In the genomic region with DNA sequence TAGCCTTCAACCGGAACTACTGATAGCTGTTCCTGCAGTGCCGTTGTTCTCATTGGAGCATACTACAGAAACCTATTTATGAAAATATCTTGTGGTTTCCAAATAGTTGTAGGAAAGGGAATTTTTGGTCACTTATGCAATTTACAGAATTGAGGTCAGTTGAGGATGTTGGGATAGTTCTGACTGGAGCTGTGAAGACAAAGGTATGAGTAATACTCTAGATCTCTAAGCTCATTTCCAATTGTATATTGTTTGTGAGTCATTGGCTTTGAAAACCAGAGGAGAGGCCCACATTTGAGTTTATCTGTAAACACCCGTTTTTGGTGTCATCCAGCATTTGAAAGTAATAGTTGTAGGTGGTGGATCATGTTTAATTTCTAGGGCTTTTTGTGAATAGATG, we compare ENCODE assay signal across 15 cellular contexts.
A peak's percentile ranks its signal among the peaks of the same experiment; 100 is the strongest.
DNase-seq lines count a peak whose midpoint lies in the region; ATAC-seq and TF ChIP-seq lines count a peak whose summit lies in the region.
"Had no signal": no experiment of that assay in that cellular context is flagged by ENCODE, and none has a peak within 500 bp of the region (broad histone marks: within the 10 kb centered on the region; RNA-seq: fewer than 3 reads in every experiment).

No MANE protein-coding gene starts in this region.

- H3K4me3 Mint-ChIP-seq in nephron progenitor cell, result no peak overlapping the region
- H3K4me3 Mint-ChIP-seq: activated naive CD4-positive, alpha-beta T cell treated with anti-CD3 and anti-CD28 coated beads, Interleukin-2, amount 50 U/mL, for 24 hours; IgD-negative memory B cell; T-helper 2 cell treated with Interferon-gamma antibody and Interleukin-4, amounts not matched to agents 5 μg/mL and 100 μg/mL, for 36 hours had no signal

- no peaks in the 10 kb centered on the region for H3K36me3 Mint-ChIP-seq in nephron progenitor cell (ENCODE audit: low read depth)
- H3K36me3 Mint-ChIP-seq: activated naive CD4-positive, alpha-beta T cell treated with anti-CD3 and anti-CD28 coated beads, Interleukin-2, amount 50 U/mL, for 24 hours; IgD-negative memory B cell had no signal

- H3K27ac Mint-ChIP-seq in nephron progenitor cell, result no peak overlapping the region
- H3K27ac Mint-ChIP-seq: activated naive CD4-positive, alpha-beta T cell treated with anti-CD3 and anti-CD28 coated beads, Interleukin-2, amount 50 U/mL, for 24 hours; IgD-negative memory B cell; T-helper 2 cell treated with Interferon-gamma antibody and Interleukin-4, amounts not matched to agents 5 μg/mL and 100 μg/mL, for 36 hours had no signal

- TF ChIP-seq POLR2A in lower leg skin (IDR thresholded peaks at IDR 0.05), result no peak

- H3K27me3 Mint-ChIP-seq in nephron progenitor cell (ENCODE audit: low read depth, poor library complexity), result peaks cover 6% of the 10 kb centered on the region
- H3K27me3 Mint-ChIP-seq: activated naive CD4-positive, alpha-beta T cell treated with anti-CD3 and anti-CD28 coated beads, Interleukin-2, amount 50 U/mL, for 24 hours; IgD-negative memory B cell had no signal

- no peaks in the 10 kb centered on the region for H3K27me3 ChIP-seq in MG63
- H3K27me3 ChIP-seq: upper lobe of left lung had no signal

- no peaks in the 10 kb centered on the region for H3K9me3 Mint-ChIP-seq in nephron progenitor cell
- H3K9me3 Mint-ChIP-seq: activated naive CD4-positive, alpha-beta T cell treated with anti-CD3 and anti-CD28 coated beads, Interleukin-2, amount 50 U/mL, for 24 hours; IgD-negative memory B cell; T-helper 2 cell treated with Interferon-gamma antibody and Interleukin-4, amounts not matched to agents 5 μg/mL and 100 μg/mL, for 36 hours had no signal

- DNase-seq in AG10803 (ENCODE audit: low read depth) (peak; percentile 98), MG63 (peak; percentile 37), choroid plexus epithelial cell (ENCODE audit: low read depth) (peak; percentile 94), myocyte (ENCODE audit: low read depth) (peak; percentile 38), lower leg skin (ENCODE audit: low spot score in 2 of 2) (no peak), Right ventricle myocardium superior (no peak), middle frontal gyrus (ENCODE audit: extremely low spot score, low spot score) (no peak), nephron progenitor cell (no peak)
- DNase-seq: activated CD8-positive, alpha-beta memory T cell treated with anti-CD3 and anti-CD28 coated beads for 24 hours; GOT3; NCI-H2081; upper lobe of left lung had no signal

- H3K4me3 ChIP-seq in AG10803 (ENCODE audit: low read length) (no peak overlapping the region), MG63 (no peak overlapping the region), choroid plexus epithelial cell (ENCODE audit: low read depth, low read length) (no peak overlapping the region), lower leg skin (ENCODE audit: low read depth, poor library complexity, severe bottlenecking) (no peak overlapping the region)
- H3K4me3 ChIP-seq: upper lobe of left lung had no signal

- 62 to 71% methylated on average over 3 of the region's 3 CpGs for WGBS in lower leg skin, 2 donors

- TF ChIP-seq CTCF in AG10803 (conservative IDR thresholded peaks at IDR 0.05; ENCODE audit: low read length), result no peak
- TF ChIP-seq CTCF in choroid plexus epithelial cell (conservative IDR thresholded peaks at IDR 0.05; ENCODE audit: low read depth, low read length), result no peak
- TF ChIP-seq CTCF in lower leg skin (IDR thresholded peaks at IDR 0.05), result no peak
- no peak for TF ChIP-seq CTCF in nephron progenitor cell (IDR thresholded peaks at IDR 0.05)

- H3K9me3 ChIP-seq in MG63, result no peaks in the 10 kb centered on the region; the same call in 1 of the 2 replicates
- H3K9me3 ChIP-seq: upper lobe of left lung had no signal

- intact Hi-C loops in lower leg skin (cut with DNase I; ENCODE audit: low total_unique reads), result no loop called here
- intact Hi-C loops in Right ventricle myocardium superior (cut with DNase I), result no loop called here

- no peak for ATAC-seq in Right ventricle myocardium superior (ENCODE audit: poor library complexity)

- H3K4me1 Mint-ChIP-seq in nephron progenitor cell, result peaks cover 7% of the 10 kb centered on the region
- H3K4me1 Mint-ChIP-seq: activated naive CD4-positive, alpha-beta T cell treated with anti-CD3 and anti-CD28 coated beads, Interleukin-2, amount 50 U/mL, for 24 hours; IgD-negative memory B cell had no signal

- no peaks in the 10 kb centered on the region for H3K36me3 ChIP-seq in MG63
- H3K36me3 ChIP-seq: upper lobe of left lung had no signal

Comparison
In these comparisons a context has a peak if more than half of its experiments do, and no peak if none do; other contexts are left out.
1. DNase-seq: peak in AG10803 (single experiment), MG63 (single experiment), choroid plexus epithelial cell (single experiment) and myocyte (single experiment); none in lower leg skin (0 of 2), Right ventricle myocardium superior (single experiment), middle frontal gyrus (single experiment) and nephron progenitor cell (single experiment).